ENCODE assay signal across 8 cellular contexts in the genomic region with DNA sequence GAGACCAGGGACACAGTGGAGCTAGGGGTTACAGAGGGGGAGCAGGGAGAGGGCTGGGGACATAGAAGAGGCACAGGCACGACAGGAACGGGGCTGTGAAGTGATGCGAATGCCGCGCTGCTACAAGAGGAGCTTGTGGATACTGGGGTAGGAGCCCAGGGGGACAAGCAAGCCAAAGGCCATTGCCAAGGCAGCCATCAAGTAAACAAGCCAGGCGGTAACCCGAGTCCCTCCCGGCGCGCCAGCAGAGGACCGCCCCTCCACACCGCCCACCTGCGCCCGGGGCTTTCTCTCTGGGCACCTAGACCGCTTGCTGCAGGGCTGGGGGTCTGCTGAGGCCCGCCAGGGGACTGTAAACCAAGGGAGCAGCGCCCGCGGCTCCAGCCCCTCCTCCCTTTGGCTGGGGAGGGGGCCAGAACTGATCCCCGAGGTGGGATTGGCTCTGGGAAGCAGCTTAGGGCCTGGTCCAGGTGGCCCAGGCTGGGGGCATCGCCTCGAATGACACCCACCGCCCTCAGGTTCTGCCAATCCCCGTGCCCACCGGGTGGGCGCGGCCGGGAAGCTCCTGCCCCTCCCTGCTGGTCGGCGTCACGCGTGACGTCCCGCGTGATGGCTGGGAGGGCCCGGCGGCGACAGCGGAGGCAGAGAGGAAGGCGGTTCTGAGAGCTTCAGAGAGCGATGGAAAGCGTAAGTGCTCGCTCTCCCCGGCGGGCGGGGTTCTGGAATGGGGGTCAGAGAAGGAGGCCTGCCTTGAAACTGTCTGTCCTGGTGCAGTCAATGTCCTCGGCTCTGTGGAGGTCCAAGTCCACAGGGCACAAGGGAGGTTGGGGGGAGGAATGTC. TPM values are rescaled to one million over a fixed set of nuclear protein-coding genes. Genes with fewer than 3 reads are reported as not detected.
DNase-seq lines count a peak whose midpoint lies in the region; ATAC-seq, FAIRE-seq and TF ChIP-seq lines count a peak whose summit lies in the region.

No MANE protein-coding gene starts in this region.

- peak overlapping the region; percentile 88 for H3K4me3 Mint-ChIP-seq in astrocyte (ENCODE audit: unreplicated experiment)

- H3K4me3 ChIP-seq in GM12864 (ENCODE audit: low read depth, low read length) (peak overlapping the region; percentile 44), astrocyte (ENCODE audit: insufficient read depth, low read depth, low read length) (peak overlapping the region; percentile 86), hepatocyte (peak overlapping the region; percentile 38), rectal smooth muscle tissue (ENCODE audit: low read length) (peak overlapping the region; percentile 86), urinary bladder (ENCODE audit: low read depth, low read length) (peak overlapping the region; percentile 76)

- peaks cover 2% of the 10 kb centered on the region for H3K27me3 Mint-ChIP-seq in astrocyte (ENCODE audit: low read depth, unreplicated experiment)

- H3K4me1 Mint-ChIP-seq in astrocyte (ENCODE audit: low read depth, unreplicated experiment), result peaks cover 14% of the 10 kb centered on the region

- no peaks in the 10 kb centered on the region for H3K9me2 ChIP-seq in hepatocyte (replicated peaks; ENCODE audit: insufficient read depth)

- H4K20me1 ChIP-seq in astrocyte (ENCODE audit: insufficient read depth, low read length) (peaks cover 42% of the 10 kb centered on the region), hepatocyte (ENCODE audit: insufficient read depth, poor library complexity, severe bottlenecking) (no peaks in the 10 kb centered on the region)

- peak overlapping the region; percentile 94 for H2AFZ ChIP-seq in astrocyte (ENCODE audit: low read depth, low read length)
- H2AFZ ChIP-seq in hepatocyte, result peak overlapping the region; percentile 61

- H3K79me2 ChIP-seq in astrocyte (ENCODE audit: insufficient read depth, low read length), result peaks cover 27% of the 10 kb centered on the region
- H3K79me2 ChIP-seq in hepatocyte, result peaks cover 16% of the 10 kb centered on the region

- WGBS in hepatocyte (ENCODE audit: low lambda C conversion rate, missing lambda C conversion rate), result 2% methylated on average over 36 of the region's 47 CpGs
- under 1% methylated on average over 47 of the region's 47 CpGs for WGBS in urinary bladder

- H3K9me3 ChIP-seq in astrocyte (ENCODE audit: insufficient read depth, low read depth, low read length) (no peaks in the 10 kb centered on the region), hepatocyte (ENCODE audit: low read depth) (no peaks in the 10 kb centered on the region)

- H3K27ac ChIP-seq in astrocyte (ENCODE audit: low read depth, low read length) (peak overlapping the region; percentile 96), hepatocyte (peak overlapping the region; percentile 99), rectal smooth muscle tissue (ENCODE audit: low read depth, low read length) (peak overlapping the region; percentile 91), urinary bladder (ENCODE audit: low read depth) (peak overlapping the region; percentile 92)

- H3K27ac Mint-ChIP-seq in astrocyte (ENCODE audit: unreplicated experiment), result peak overlapping the region; percentile 98

- peaks cover 7% of the 10 kb centered on the region for H3K36me3 Mint-ChIP-seq in astrocyte (ENCODE audit: low read depth, unreplicated experiment)

- H3K36me3 ChIP-seq in astrocyte (ENCODE audit: insufficient read depth, low read length) (peaks cover 20% of the 10 kb centered on the region), hepatocyte (replicated peaks; ENCODE audit: insufficient read depth, low read depth) (no peaks in the 10 kb centered on the region), rectal smooth muscle tissue (ENCODE audit: control insufficient read depth, insufficient read depth, low read length) (peaks cover 13% of the 10 kb centered on the region), urinary bladder (ENCODE audit: insufficient read depth) (no peaks in the 10 kb centered on the region)

- H3K9ac ChIP-seq in astrocyte (ENCODE audit: low read length) (peak overlapping the region; percentile 96), rectal smooth muscle tissue (ENCODE audit: low read length) (peak overlapping the region; percentile 70)

- DNase-seq in GM12864 (ENCODE audit: low read depth), result no peak
- DNase-seq in Kasumi-1 (lab: John Stamatoyannopoulos, UW), result peak; percentile 48 to 67
- peak; percentile 79 for DNase-seq in T-helper 9 cell
- peak; percentile 46 for DNase-seq in astrocyte (ENCODE audit: low read depth)
- peak; percentile 89 for DNase-seq in hepatocyte (ENCODE audit: low spot score)

- no peak for ATAC-seq in GM21367 (IDR thresholded peaks at IDR 0.05; ENCODE audit: unreplicated experiment)

- H3K4me1 ChIP-seq in astrocyte (ENCODE audit: insufficient read depth, low read length) (peaks cover 25% of the 10 kb centered on the region), hepatocyte (ENCODE audit: insufficient read depth) (peaks cover 37% of the 10 kb centered on the region), rectal smooth muscle tissue (ENCODE audit: control insufficient read depth, insufficient read depth, low read length) (no peaks in the 10 kb centered on the region), urinary bladder (ENCODE audit: insufficient read depth) (no peaks in the 10 kb centered on the region)

- TF ChIP-seq CTCF in GM12864 (IDR thresholded peaks at IDR 0.05; ENCODE audit: low read depth, low read length, missing control alignments), result no peak
- no peak for TF ChIP-seq CTCF in astrocyte (IDR thresholded peaks at IDR 0.05; ENCODE audit: insufficient read depth, low read depth, low read length)
- TF ChIP-seq CTCF in hepatocyte (IDR thresholded peaks at IDR 0.05; ENCODE audit: poor library complexity), result no peak

- H3K4me2 ChIP-seq in astrocyte (ENCODE audit: low read length) (peak overlapping the region; percentile 98), hepatocyte (peak overlapping the region; percentile 94)

- H3K27me3 ChIP-seq in astrocyte (ENCODE audit: insufficient read depth, low read length) (no peaks in the 10 kb centered on the region), hepatocyte (no peaks in the 10 kb centered on the region), rectal smooth muscle tissue (ENCODE audit: control insufficient read depth, insufficient read depth, low read length) (no peaks in the 10 kb centered on the region)

- H3K9me3 Mint-ChIP-seq in astrocyte (ENCODE audit: unreplicated experiment), result no peaks in the 10 kb centered on the region

- no peak for FAIRE-seq in astrocyte (lab: Jason Lieb, UNC)

RNA-seq across cellular contexts. Expression of a gene that starts 1.0 kb away (rescaled TPM):
- total RNA-seq in astrocyte (59.2 and 68.3 TPM in 2 replicates), hepatocyte (92.4 and 102 TPM in 2 replicates), urinary bladder (29.9 TPM)
- polyA plus RNA-seq in hepatocyte (93.6 and 126 TPM in 2 replicates), urinary bladder (34.7 TPM)

RNA-seq across cellular contexts. Expression of a gene that starts 1.1 kb away (rescaled TPM):
- total RNA-seq in astrocyte, result 2.2 and 4.5 TPM in 2 replicates
- 2.5 and 6.0 TPM in 2 replicates for total RNA-seq in hepatocyte
- polyA plus RNA-seq in hepatocyte, result 8.4 and 10.5 TPM in 2 replicates
- 0.21 TPM for total RNA-seq in urinary bladder
- polyA plus RNA-seq in urinary bladder, result 0.46 TPM

RNA-seq across cellular contexts. Expression of a gene that starts 29.8 kb away (rescaled TPM):
- total RNA-seq in astrocyte, result 8.1 and 9.6 TPM in 2 replicates
- total RNA-seq in hepatocyte, result 31.9 and 34.8 TPM in 2 replicates
- polyA plus RNA-seq in hepatocyte, result 18.2 and 19.5 TPM in 2 replicates
- 27.0 TPM for total RNA-seq in urinary bladder
- polyA plus RNA-seq in urinary bladder, result 5.9 TPM

RNA-seq across cellular contexts. Expression of a gene that starts 32.4 kb away (rescaled TPM):
- total RNA-seq in astrocyte (69.9 and 73.9 TPM in 2 replicates), hepatocyte (62.9 and 73.6 TPM in 2 replicates), urinary bladder (35.6 TPM)
- polyA plus RNA-seq in hepatocyte (88.5 and 90.7 TPM in 2 replicates), urinary bladder (142 TPM)

RNA-seq across cellular contexts. Expression of a gene that starts 44.7 kb away (rescaled TPM):
- total RNA-seq in astrocyte (12.9 TPM in 2 replicates), hepatocyte (3.2 and 5.0 TPM in 2 replicates), urinary bladder (3.2 TPM)
- polyA plus RNA-seq in hepatocyte (4.0 and 5.1 TPM in 2 replicates), urinary bladder (7.9 TPM)
